ENCODE assay signal across 16 cellular contexts in genomic region chr5:112436139-112436538, GRCh38. TPM values are rescaled to one million over a fixed set of nuclear protein-coding genes. Genes with fewer than 3 reads are reported as not detected.
"Had no signal": no experiment of that assay in that cellular context is flagged by ENCODE, and none has a peak within 500 bp of the region (broad histone marks: within the 10 kb centered on the region; RNA-seq: fewer than 3 reads in every experiment).

No MANE protein-coding gene starts in this region.

- H3K36me3 ChIP-seq: left lung, upper lobe of left lung had no signal

- H3K4me1 ChIP-seq: left lung had no signal

- H3K27me3 ChIP-seq: left lung had no signal

- H3K27ac Mint-ChIP-seq: activated CD4-positive, alpha-beta memory T cell treated with anti-CD3 and anti-CD28 coated beads, Interleukin-2, amount 10 ng/mL, durations not matched to agents 7 days and 5 days; activated CD4-positive, alpha-beta T cell treated with anti-CD3 and anti-CD28 coated beads for 36 hours; activated naive CD8-positive, alpha-beta T cell treated with anti-CD3 and anti-CD28 coated beads, Interleukin-2, amount 50 U/mL, for 24 hours; activated T-helper 1 cell treated with anti-CD3 and anti-CD28 coated beads, Interleukin-12 subunit alpha, Interleukin-12 subunit beta, Interleukin-2, Interleukin-4 antibody, amounts not matched to agents 30 ng/mL and 10 ng/mL and 1 ng/mL, durations not matched to agents 14 hours and 24 hours and 36 hours; memory B cell; nephron had no signal

- H3K27ac ChIP-seq: left lung, upper lobe of left lung, VCaP had no signal

- H3K4me3 ChIP-seq: left lung, upper lobe of left lung had no signal

- H3K9me3 Mint-ChIP-seq: activated CD4-positive, alpha-beta memory T cell treated with anti-CD3 and anti-CD28 coated beads, Interleukin-2, amount 10 ng/mL, durations not matched to agents 7 days and 5 days had no signal

- ATAC-seq: activated CD4-positive, alpha-beta T cell treated with anti-CD3 and anti-CD28 coated beads for 36 hours; activated naive CD8-positive, alpha-beta T cell treated with anti-CD3 and anti-CD28 coated beads, Interleukin-2, amount 50 U/mL, for 24 hours; left lung had no signal

- H3K4me3 Mint-ChIP-seq: activated CD4-positive, alpha-beta memory T cell treated with anti-CD3 and anti-CD28 coated beads, Interleukin-2, amount 10 ng/mL, durations not matched to agents 7 days and 5 days; activated CD4-positive, alpha-beta T cell treated with anti-CD3 and anti-CD28 coated beads for 36 hours; activated naive CD8-positive, alpha-beta T cell treated with anti-CD3 and anti-CD28 coated beads, Interleukin-2, amount 50 U/mL, for 24 hours; activated T-helper 1 cell treated with anti-CD3 and anti-CD28 coated beads, Interleukin-12 subunit alpha, Interleukin-12 subunit beta, Interleukin-2, Interleukin-4 antibody, amounts not matched to agents 30 ng/mL and 10 ng/mL and 1 ng/mL, durations not matched to agents 14 hours and 24 hours and 36 hours; memory B cell; nephron had no signal

- DNase-seq: activated CD4-positive, alpha-beta memory T cell treated with anti-CD3 and anti-CD28 coated beads, Interleukin-2, amount 10 ng/mL, durations not matched to agents 7 days and 5 days; activated CD4-positive, alpha-beta T cell treated with anti-CD3 and anti-CD28 coated beads for 36 hours; activated CD8-positive, alpha-beta memory T cell treated with anti-CD3 and anti-CD28 coated beads, Interleukin-2, amount 50 U/mL, for 4 hours; activated naive CD4-positive, alpha-beta T cell; activated naive CD8-positive, alpha-beta T cell treated with anti-CD3 and anti-CD28 coated beads, Interleukin-2, amount 50 U/mL, for 24 hours; foreskin melanocyte; head of caudate nucleus; islet precursor cell; left lung; stimulated activated CD4-positive, alpha-beta T cell treated with anti-CD3 and anti-CD28 coated beads, Interleukin-2, amount 100 ng/mL, for 48 hours; stimulated activated naive CD4-positive, alpha-beta T cell treated with Interleukin-2 at 50 U/mL for 16 hours; upper lobe of left lung had no signal

- H3K4me1 Mint-ChIP-seq: activated CD4-positive, alpha-beta memory T cell treated with anti-CD3 and anti-CD28 coated beads, Interleukin-2, amount 10 ng/mL, durations not matched to agents 7 days and 5 days; activated CD4-positive, alpha-beta T cell treated with anti-CD3 and anti-CD28 coated beads for 36 hours; activated naive CD8-positive, alpha-beta T cell treated with anti-CD3 and anti-CD28 coated beads, Interleukin-2, amount 50 U/mL, for 24 hours; memory B cell; nephron had no signal

RNA-seq across cellular contexts. Expression of gene EPB41L4A, which starts 17.1 kb away (rescaled TPM):
- total RNA-seq: activated T-helper 1 cell treated with anti-CD3 and anti-CD28 coated beads, Interleukin-12 subunit alpha, Interleukin-12 subunit beta, Interleukin-2, Interleukin-4 antibody, amounts not matched to agents 30 ng/mL and 10 ng/mL and 1 ng/mL, durations not matched to agents 14 hours and 24 hours and 36 hours had no signal
